ENCODE assay signal across 1 cellular context in the genomic region with DNA sequence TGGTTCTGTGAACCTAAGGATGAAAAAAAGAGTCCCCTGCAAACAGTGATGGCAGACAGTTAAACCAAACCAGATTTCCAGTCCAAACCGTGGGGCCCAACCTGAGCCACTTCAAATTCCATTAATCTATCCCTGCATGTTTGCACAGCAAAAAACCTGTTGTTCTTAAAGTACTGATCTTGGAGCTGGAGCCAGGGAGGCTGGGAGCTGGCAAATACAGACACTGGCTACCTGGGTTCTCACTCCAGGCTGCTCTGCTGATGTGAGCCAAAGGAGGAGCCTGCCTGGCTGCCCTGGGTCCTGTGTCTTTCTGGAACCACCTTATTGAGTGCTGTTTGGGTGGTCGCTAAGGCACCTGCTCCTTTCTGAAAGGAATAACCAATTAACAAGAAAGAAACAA.
TF ChIP-seq lines count a peak whose summit lies in the region.

No MANE protein-coding gene starts in this region.

TF ChIP-seq in GM23338, 12 proteins besides CTCF, POLR2A, EP300 and RAD21 (continued from another document):
- TF ChIP-seq REST (IDR thresholded peaks at IDR 0.05; ENCODE audit: unreplicated experiment), result no peak
- no peak for TF ChIP-seq POLR2AphosphoS5 (IDR thresholded peaks at IDR 0.05; ENCODE audit: low read depth)
- TF ChIP-seq EZH2 (IDR thresholded peaks at IDR 0.05; ENCODE audit: low read depth, unreplicated experiment), result no peak
- TF ChIP-seq CREB1 (CRISPR knock-in tag; IDR thresholded peaks at IDR 0.05; ENCODE audit: low read depth), result no peak
- TF ChIP-seq ETS1 (IDR thresholded peaks at IDR 0.05), result no peak
- TF ChIP-seq JUNB (IDR thresholded peaks at IDR 0.05; ENCODE audit: unreplicated experiment), result no peak
- TF ChIP-seq, protein P1, sequence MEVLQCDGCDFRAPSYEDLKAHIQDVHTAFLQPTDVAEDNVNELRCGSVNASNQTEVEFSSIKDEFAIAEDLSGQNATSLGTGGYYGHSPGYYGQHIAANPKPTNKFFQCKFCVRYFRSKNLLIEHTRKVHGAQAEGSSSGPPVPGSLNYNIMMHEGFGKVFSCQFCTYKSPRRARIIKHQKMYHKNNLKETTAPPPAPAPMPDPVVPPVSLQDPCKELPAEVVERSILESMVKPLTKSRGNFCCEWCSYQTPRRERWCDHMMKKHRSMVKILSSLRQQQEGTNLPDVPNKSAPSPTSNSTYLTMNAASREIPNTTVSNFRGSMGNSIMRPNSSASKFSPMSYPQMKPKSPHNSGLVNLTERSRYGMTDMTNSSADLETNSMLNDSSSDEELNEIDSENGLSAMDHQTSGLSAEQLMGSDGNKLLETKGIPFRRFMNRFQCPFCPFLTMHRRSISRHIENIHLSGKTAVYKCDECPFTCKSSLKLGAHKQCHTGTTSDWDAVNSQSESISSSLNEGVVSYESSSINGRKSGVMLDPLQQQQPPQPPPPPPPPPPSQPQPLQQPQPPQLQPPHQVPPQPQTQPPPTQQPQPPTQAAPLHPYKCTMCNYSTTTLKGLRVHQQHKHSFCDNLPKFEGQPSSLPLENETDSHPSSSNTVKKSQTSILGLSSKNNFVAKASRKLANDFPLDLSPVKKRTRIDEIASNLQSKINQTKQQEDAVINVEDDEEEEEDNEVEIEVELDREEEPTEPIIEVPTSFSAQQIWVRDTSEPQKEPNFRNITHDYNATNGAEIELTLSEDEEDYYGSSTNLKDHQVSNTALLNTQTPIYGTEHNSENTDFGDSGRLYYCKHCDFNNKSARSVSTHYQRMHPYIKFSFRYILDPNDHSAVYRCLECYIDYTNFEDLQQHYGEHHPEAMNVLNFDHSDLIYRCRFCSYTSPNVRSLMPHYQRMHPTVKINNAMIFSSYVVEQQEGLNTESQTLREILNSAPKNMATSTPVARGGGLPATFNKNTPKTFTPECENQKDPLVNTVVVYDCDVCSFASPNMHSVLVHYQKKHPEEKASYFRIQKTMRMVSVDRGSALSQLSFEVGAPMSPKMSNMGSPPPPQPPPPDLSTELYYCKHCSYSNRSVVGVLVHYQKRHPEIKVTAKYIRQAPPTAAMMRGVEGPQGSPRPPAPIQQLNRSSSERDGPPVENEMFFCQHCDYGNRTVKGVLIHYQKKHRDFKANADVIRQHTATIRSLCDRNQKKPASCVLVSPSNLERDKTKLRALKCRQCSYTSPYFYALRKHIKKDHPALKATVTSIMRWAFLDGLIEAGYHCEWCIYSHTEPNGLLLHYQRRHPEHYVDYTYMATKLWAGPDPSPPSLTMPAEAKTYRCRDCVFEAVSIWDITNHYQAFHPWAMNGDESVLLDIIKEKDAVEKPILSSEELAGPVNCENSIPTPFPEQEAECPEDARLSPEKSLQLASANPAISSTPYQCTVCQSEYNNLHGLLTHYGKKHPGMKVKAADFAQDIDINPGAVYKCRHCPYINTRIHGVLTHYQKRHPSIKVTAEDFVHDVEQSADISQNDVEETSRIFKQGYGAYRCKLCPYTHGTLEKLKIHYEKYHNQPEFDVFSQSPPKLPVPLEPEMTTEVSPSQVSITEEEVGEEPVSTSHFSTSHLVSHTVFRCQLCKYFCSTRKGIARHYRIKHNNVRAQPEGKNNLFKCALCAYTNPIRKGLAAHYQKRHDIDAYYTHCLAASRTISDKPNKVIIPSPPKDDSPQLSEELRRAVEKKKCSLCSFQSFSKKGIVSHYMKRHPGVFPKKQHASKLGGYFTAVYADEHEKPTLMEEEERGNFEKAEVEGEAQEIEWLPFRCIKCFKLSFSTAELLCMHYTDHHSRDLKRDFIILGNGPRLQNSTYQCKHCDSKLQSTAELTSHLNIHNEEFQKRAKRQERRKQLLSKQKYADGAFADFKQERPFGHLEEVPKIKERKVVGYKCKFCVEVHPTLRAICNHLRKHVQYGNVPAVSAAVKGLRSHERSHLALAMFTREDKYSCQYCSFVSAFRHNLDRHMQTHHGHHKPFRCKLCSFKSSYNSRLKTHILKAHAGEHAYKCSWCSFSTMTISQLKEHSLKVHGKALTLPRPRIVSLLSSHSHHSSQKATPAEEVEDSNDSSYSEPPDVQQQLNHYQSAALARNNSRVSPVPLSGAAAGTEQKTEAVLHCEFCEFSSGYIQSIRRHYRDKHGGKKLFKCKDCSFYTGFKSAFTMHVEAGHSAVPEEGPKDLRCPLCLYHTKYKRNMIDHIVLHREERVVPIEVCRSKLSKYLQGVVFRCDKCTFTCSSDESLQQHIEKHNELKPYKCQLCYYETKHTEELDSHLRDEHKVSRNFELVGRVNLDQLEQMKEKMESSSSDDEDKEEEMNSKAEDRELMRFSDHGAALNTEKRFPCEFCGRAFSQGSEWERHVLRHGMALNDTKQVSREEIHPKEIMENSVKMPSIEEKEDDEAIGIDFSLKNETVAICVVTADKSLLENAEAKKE (CRISPR knock-in tag; IDR thresholded peaks at IDR 0.05), result no peak
- TF ChIP-seq ZNF331 (CRISPR knock-in tag; IDR thresholded peaks at IDR 0.05; ENCODE audit: low read depth), result no peak
- TF ChIP-seq ZNF114 (CRISPR knock-in tag; IDR thresholded peaks at IDR 0.05), result no peak
- no peak for TF ChIP-seq EZH2phosphoT487 (IDR thresholded peaks at IDR 0.05; ENCODE audit: unreplicated experiment)
